10 cellular contexts compared by ENCODE assay signal in the genomic region with DNA sequence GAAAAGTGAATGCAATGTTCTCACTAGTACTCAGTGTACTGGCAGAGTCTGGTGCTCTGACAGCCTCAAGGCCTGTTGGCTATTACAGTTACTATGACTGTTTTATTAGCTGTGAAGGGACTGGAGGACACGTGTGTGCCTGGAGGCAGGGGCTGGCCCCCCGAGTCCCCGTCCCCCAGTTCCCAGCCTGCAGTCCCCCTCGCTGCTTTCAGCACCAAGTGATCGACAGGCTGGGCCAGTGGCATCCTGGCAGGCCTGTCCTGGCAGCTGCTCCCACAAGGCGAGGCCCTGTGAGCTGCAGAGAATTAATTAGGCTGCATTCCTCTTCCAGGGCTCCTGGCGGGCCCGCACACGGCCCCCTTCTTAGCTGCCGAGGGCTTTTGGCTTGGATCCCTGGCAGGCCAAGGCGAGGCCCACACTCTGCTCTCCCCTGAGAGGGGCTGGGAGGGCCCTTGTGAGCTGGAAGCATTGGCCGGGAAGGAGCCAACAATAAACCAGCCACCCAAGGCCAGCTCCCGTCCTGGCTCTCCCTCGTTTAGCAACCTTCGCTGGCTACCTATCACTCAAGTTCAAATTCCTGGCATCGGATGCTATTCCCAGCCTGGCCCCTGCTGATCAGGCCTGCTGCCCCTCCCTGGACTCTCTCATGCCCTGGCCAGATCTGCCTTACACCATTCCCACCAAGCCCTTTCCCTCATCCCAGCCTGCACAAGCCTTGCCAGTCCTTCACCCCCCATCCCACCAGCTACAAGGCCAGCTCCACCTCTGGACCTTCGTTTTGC. TPM values are rescaled to one million over a fixed set of nuclear protein-coding genes. Genes with fewer than 3 reads are reported as not detected.
A peak's percentile ranks its signal among the peaks of the same experiment; 100 is the strongest.
DNase-seq lines count a peak whose midpoint lies in the region; ATAC-seq, FAIRE-seq and TF ChIP-seq lines count a peak whose summit lies in the region.
"Had no signal": no experiment of that assay in that cellular context is flagged by ENCODE, and none has a peak within 500 bp of the region (broad histone marks: within the 10 kb centered on the region; RNA-seq: fewer than 3 reads in every experiment).

No MANE protein-coding gene starts in this region.

- H2BK5ac ChIP-seq in mesenchymal stem cell (ENCODE audit: low read depth, low read length, poor library complexity, severe bottlenecking), result no peak overlapping the region

- no peak overlapping the region for H3K14ac ChIP-seq in mesenchymal stem cell (ENCODE audit: low read length in 2 of 2)

- FAIRE-seq in astrocyte (lab: Jason Lieb, UNC) (no peak), keratinocyte (lab: Jason Lieb, UNC) (peak; percentile 48)

- peaks cover 4% of the 10 kb centered on the region for H3K27me3 ChIP-seq in astrocyte (ENCODE audit: insufficient read depth, low read length)
- H3K27me3 ChIP-seq in keratinocyte (ENCODE audit: control insufficient read depth, extremely low read depth, insufficient read depth, low read length), result no peaks in the 10 kb centered on the region
- H3K27me3 ChIP-seq in skeletal muscle tissue (ENCODE audit: control insufficient read depth in 3 of 3, insufficient read depth in 3 of 3, low read length in 3 of 3), result no peaks in the 10 kb centered on the region
- H3K27me3 ChIP-seq in mesenchymal stem cell (ENCODE audit: control insufficient read depth in 1 of 2, insufficient read depth in 1 of 2, low read length in 2 of 2), result peaks cover 0 to 18% of the 10 kb centered on the region in 2 experiments

- H3K27me3 Mint-ChIP-seq in HFFc6 (ENCODE audit: insufficient read depth) (peaks cover 14% of the 10 kb centered on the region), astrocyte (ENCODE audit: low read depth, unreplicated experiment) (peaks cover 27% of the 10 kb centered on the region)

- H2BK12ac ChIP-seq in mesenchymal stem cell (ENCODE audit: low read length in 2 of 2), result no peak overlapping the region

- no peak overlapping the region for H3K27ac Mint-ChIP-seq in HFFc6
- no peak overlapping the region for H3K27ac Mint-ChIP-seq in astrocyte (ENCODE audit: unreplicated experiment)

- H3K36me3 Mint-ChIP-seq in HFFc6 (ENCODE audit: low read depth), result no peaks in the 10 kb centered on the region
- no peaks in the 10 kb centered on the region for H3K36me3 Mint-ChIP-seq in astrocyte (ENCODE audit: low read depth, unreplicated experiment)

- H3K9me3 Mint-ChIP-seq in HFFc6, result no peaks in the 10 kb centered on the region
- H3K9me3 Mint-ChIP-seq in astrocyte (ENCODE audit: unreplicated experiment), result peaks cover 2% of the 10 kb centered on the region

- no peak overlapping the region for H3K23ac ChIP-seq in mesenchymal stem cell (ENCODE audit: low read length in 2 of 2)

- 81% methylated on average over 17 of the region's 17 CpGs for WGBS in mesenchymal stem cell

- peaks cover 38% of the 10 kb centered on the region for H3K4me1 Mint-ChIP-seq in HFFc6 (ENCODE audit: low read depth)
- H3K4me1 Mint-ChIP-seq in astrocyte (ENCODE audit: low read depth, unreplicated experiment), result peaks cover 10% of the 10 kb centered on the region

- no peak for TF ChIP-seq CTCF in HFFc6 (IDR thresholded peaks at IDR 0.05)
- TF ChIP-seq CTCF in astrocyte (IDR thresholded peaks at IDR 0.05; ENCODE audit: insufficient read depth, low read depth, low read length), result no peak
- no peak for TF ChIP-seq CTCF in keratinocyte (optimal IDR thresholded peaks at IDR 0.05 in 1 of 3, IDR thresholded peaks at IDR 0.05 in 1 of 3, conservative IDR thresholded peaks at IDR 0.05 in 1 of 3; ENCODE audit: extremely low read depth in 1 of 3, insufficient read depth in 2 of 3, low read length in 3 of 3)

- H2AK5ac ChIP-seq in mesenchymal stem cell (ENCODE audit: low read length, severe bottlenecking), result no peak overlapping the region

- H2AFZ ChIP-seq in astrocyte (ENCODE audit: low read depth, low read length) (peak overlapping the region; percentile 13), keratinocyte (ENCODE audit: control insufficient read depth, low read length) (peak overlapping the region; percentile 66), mesenchymal stem cell (ENCODE audit: low read depth, low read length) (no peak overlapping the region)

- no peak overlapping the region for H4K8ac ChIP-seq in mesenchymal stem cell (ENCODE audit: low read length)

- no peaks in the 10 kb centered on the region for H3K36me3 ChIP-seq in astrocyte (ENCODE audit: insufficient read depth, low read length)
- no peaks in the 10 kb centered on the region for H3K36me3 ChIP-seq in keratinocyte (ENCODE audit: control insufficient read depth in 2 of 2, extremely low read depth in 1 of 2, insufficient read depth in 2 of 2, low read length in 2 of 2)
- no peaks in the 10 kb centered on the region for H3K36me3 ChIP-seq in skeletal muscle tissue (ENCODE audit: control insufficient read depth in 3 of 3, insufficient read depth in 3 of 3, low read length in 3 of 3)
- H3K36me3 ChIP-seq in mesenchymal stem cell (ENCODE audit: control insufficient read depth in 1 of 2, insufficient read depth in 2 of 2, low read depth in 1 of 2, low read length in 2 of 2), result no peaks in the 10 kb centered on the region

- peaks cover 17% of the 10 kb centered on the region for H3K4me1 ChIP-seq in astrocyte (ENCODE audit: insufficient read depth, low read length)
- H3K4me1 ChIP-seq in keratinocyte (ENCODE audit: control insufficient read depth, extremely low read depth, insufficient read depth, low read length), result peaks cover 28% of the 10 kb centered on the region
- peaks cover 42 to 57% (median 45%) of the 10 kb centered on the region in 3 donors for H3K4me1 ChIP-seq in skeletal muscle tissue (ENCODE audit: control insufficient read depth in 3 of 3, insufficient read depth in 3 of 3, low read length in 3 of 3)
- H3K4me1 ChIP-seq in mesenchymal stem cell (ENCODE audit: control insufficient read depth, insufficient read depth, low read depth, low read length), result peaks cover 18% of the 10 kb centered on the region

- dilution Hi-C loops in keratinocyte (cut with MboI; ENCODE audit: extremely low pct_ligation_motif_present, low sequenced_read_pairs), result no loop called here

- peak overlapping the region in 1 of 2 experiments; percentile 73 for H3K18ac ChIP-seq in mesenchymal stem cell (ENCODE audit: low read depth in 1 of 2, low read length in 2 of 2)

- DNase-seq in HFFc6 (peak; percentile 34), astrocyte (ENCODE audit: low read depth) (no peak), keratinocyte (ENCODE audit: low read depth, low spot score) (no peak), mesenchymal stem cell (no peak), DMS53 treated with DMSO at 0.1 percent for 48 hours (lab: John Stamatoyannopoulos, UW; ENCODE audit: unreplicated experiment) (no peak)
- no peak for DNase-seq in central memory CD4-positive, alpha-beta T cell
- DNase-seq: occipital lobe, T-helper 2 cell had no signal

- no peaks in the 10 kb centered on the region for H3K79me1 ChIP-seq in mesenchymal stem cell (replicated peaks; ENCODE audit: low read length, poor library complexity, severe bottlenecking)

- H3K4me2 ChIP-seq in astrocyte (ENCODE audit: low read length), result no peak overlapping the region
- H3K4me2 ChIP-seq in keratinocyte (ENCODE audit: control insufficient read depth, extremely low read depth, insufficient read depth, low read depth, low read length), result peak overlapping the region; percentile 35
- no peak overlapping the region for H3K4me2 ChIP-seq in mesenchymal stem cell (ENCODE audit: low read length, poor library complexity, severe bottlenecking)

- H3K9me1 ChIP-seq in keratinocyte (ENCODE audit: control insufficient read depth, extremely low read depth, insufficient read depth, low read length), result no peaks in the 10 kb centered on the region

- H2BK120ac ChIP-seq in mesenchymal stem cell (ENCODE audit: low read depth, low read length), result no peak overlapping the region

- H3K79me2 ChIP-seq in astrocyte (ENCODE audit: insufficient read depth, low read length) (no peaks in the 10 kb centered on the region), keratinocyte (ENCODE audit: control insufficient read depth, insufficient read depth, low read length) (no peaks in the 10 kb centered on the region)

- ATAC-seq in GM18867 (IDR thresholded peaks at IDR 0.05; ENCODE audit: unreplicated experiment), result no peak

- no peak overlapping the region for H2BK15ac ChIP-seq in mesenchymal stem cell (ENCODE audit: low read depth, poor library complexity, severe bottlenecking)

- H3K4me3 ChIP-seq in astrocyte (ENCODE audit: insufficient read depth, low read depth, low read length) (no peak overlapping the region), keratinocyte (ENCODE audit: control insufficient read depth in 2 of 3, extremely low read depth in 1 of 3, insufficient read depth in 2 of 3, low read depth in 1 of 3, low read length in 3 of 3) (no peak overlapping the region), skeletal muscle tissue (ENCODE audit: low read length in 3 of 3) (no peak overlapping the region), mesenchymal stem cell (ENCODE audit: insufficient read depth in 1 of 2, low read depth in 1 of 2, low read length in 2 of 2) (no peak overlapping the region)

- H4K20me1 ChIP-seq in astrocyte (ENCODE audit: insufficient read depth, low read length) (no peaks in the 10 kb centered on the region), keratinocyte (ENCODE audit: control insufficient read depth, extremely low read depth, insufficient read depth, low read length) (no peaks in the 10 kb centered on the region)

- H3K27ac ChIP-seq in astrocyte (ENCODE audit: low read depth, low read length), result no peak overlapping the region
- H3K27ac ChIP-seq in keratinocyte (ENCODE audit: control insufficient read depth, insufficient read depth, low read length), result no peak overlapping the region
- H3K27ac ChIP-seq in skeletal muscle tissue (ENCODE audit: low read depth, low read length), result peak overlapping the region; percentile 49
- no peak overlapping the region for H3K27ac ChIP-seq in mesenchymal stem cell (ENCODE audit: low read length, poor library complexity, severe bottlenecking)

- H3K4me3 Mint-ChIP-seq in HFFc6, result no peak overlapping the region
- H3K4me3 Mint-ChIP-seq in astrocyte (ENCODE audit: unreplicated experiment), result no peak overlapping the region

- peak overlapping the region in 1 of 2 experiments; percentile 15 for H3K4ac ChIP-seq in mesenchymal stem cell (ENCODE audit: low read depth in 1 of 2, low read length in 2 of 2)

- H3K9me3 ChIP-seq in astrocyte (ENCODE audit: insufficient read depth, low read depth, low read length), result no peaks in the 10 kb centered on the region
- no peaks in the 10 kb centered on the region for H3K9me3 ChIP-seq in keratinocyte (ENCODE audit: control insufficient read depth, low read depth, low read length)
- no peaks in the 10 kb centered on the region for H3K9me3 ChIP-seq in skeletal muscle tissue (ENCODE audit: control insufficient read depth in 3 of 3, low read length in 3 of 3)
- no peaks in the 10 kb centered on the region for H3K9me3 ChIP-seq in mesenchymal stem cell (ENCODE audit: control insufficient read depth, low read length)

- H3K9ac ChIP-seq in astrocyte (ENCODE audit: low read length), result no peak overlapping the region
- peak overlapping the region; percentile 6 for H3K9ac ChIP-seq in keratinocyte (ENCODE audit: control insufficient read depth, extremely low read depth, insufficient read depth, low read length)
- H3K9ac ChIP-seq in skeletal muscle tissue (ENCODE audit: low read depth in 1 of 3, low read length in 3 of 3), result peak overlapping the region; percentile 44 to 50 (median 47)
- no peak overlapping the region for H3K9ac ChIP-seq in mesenchymal stem cell (ENCODE audit: low read length)

- no peak overlapping the region for H4K91ac ChIP-seq in mesenchymal stem cell (ENCODE audit: low read length)

RNA-seq across cellular contexts. Expression of gene EDN2, which starts 9.8 kb away (rescaled TPM):
- total RNA-seq in HFFc6 (2021; fragmentation: NEBNext Ultra II Directional; extraction: Animal tissue kit (Norgen Biotek cat#: 25700)), result not detected
- total RNA-seq in astrocyte (0.45 TPM in 1 of 2 replicates, not detected in the other), skeletal muscle tissue (not detected)
- polyA plus RNA-seq in keratinocyte, result 0.06 to 0.34 TPM (median 0.32 TPM) in 3 replicates
- 0.42 TPM for polyA plus RNA-seq in keratinocyte (2011; ENCODE audit: low read depth)
- 0.18 and 0.22 TPM in 2 replicates for polyA plus RNA-seq in keratinocyte (2011; cell fraction: cytosol; rRNA removed)
- 0.38 and 0.60 TPM in 2 replicates for polyA plus RNA-seq in keratinocyte (2011; cell fraction: nucleus; rRNA removed)
- 1.9 TPM in 1 of 2 replicates, not detected in the other for polyA plus RNA-seq in keratinocyte (2012; ENCODE audit: low replicate concordance)
- polyA minus RNA-seq in keratinocyte, result 0.64 TPM in 1 of 3 replicates, not detected in the others
- polyA minus RNA-seq in keratinocyte (2011; cell fraction: cytosol; rRNA and poly(A)+ RNA removed), result not detected
- 0.32 TPM in 1 of 2 replicates, not detected in the other for polyA minus RNA-seq in keratinocyte (2011; cell fraction: nucleus; rRNA and poly(A)+ RNA removed)
- 0.15 TPM for polyA plus RNA-seq in mesenchymal stem cell (2013, experiment 1 of 2)
- 0.15 TPM for polyA plus RNA-seq in mesenchymal stem cell (2013, experiment 2 of 2)
- total RNA-seq: occipital lobe had no signal

Comparison
In these comparisons a context has a peak if more than half of its experiments do, and no peak if none do; other contexts are left out.
1. H3K9ac ChIP-seq: peak in keratinocyte (single experiment) and skeletal muscle tissue (3 of 3); none in astrocyte (single experiment) and mesenchymal stem cell (single experiment).